8 cellular contexts compared by ENCODE assay signal in genomic region chr22:39349506-39349966, GRCh38. TPM values are rescaled to one million over a fixed set of nuclear protein-coding genes. Genes with fewer than 3 reads are reported as not detected.
DNase-seq lines count a peak whose midpoint lies in the region; ATAC-seq and TF ChIP-seq lines count a peak whose summit lies in the region.

No MANE protein-coding gene starts in this region.

- H3K36me3 ChIP-seq in BLaER1 (0 out of 2 replicates have a peak, but pooled peaks cover under 1% of the 10 kb centered on the region), lung (ENCODE audit: control insufficient read depth in 2 of 2, insufficient read depth in 2 of 2, low read length in 2 of 2) (no peaks in the 10 kb centered on the region), tibial artery (no peaks in the 10 kb centered on the region)

- H3K4me1 ChIP-seq in BLaER1 (peaks cover 65% of the 10 kb centered on the region), lung (ENCODE audit: control insufficient read depth in 2 of 2, insufficient read depth in 2 of 2, low read length in 2 of 2) (peaks cover 0 to 12% of the 10 kb centered on the region in 2 donors), tibial artery (peaks cover 0 to 28% (median 11%) of the 10 kb centered on the region in 4 donors)

- peak overlapping the region; percentile 91 for H3K9ac ChIP-seq in BLaER1

- ATAC-seq in lung (ENCODE audit: insufficient read depth, low FRiP score) (no peak), HG02840 (IDR thresholded peaks at IDR 0.05; ENCODE audit: low FRiP score, unreplicated experiment) (no peak), HG03565 (IDR thresholded peaks at IDR 0.05; ENCODE audit: unreplicated experiment) (no peak)

- in situ Hi-C loops in SK-MEL-5 (cut with HindIII; ENCODE audit: low pct_unique_long_range_greater_than_20kb, low sequenced_read_pairs): no loop called here

- TF ChIP-seq CTCF in lung (IDR thresholded peaks at IDR 0.05; ENCODE audit: control extremely low read depth, extremely low read depth) (no peak), tibial artery (IDR thresholded peaks at IDR 0.05) (no peak)

- intact Hi-C loops in tibial artery (cut with DNase I; ENCODE audit: low total_unique reads): no loop called here

- H4K20me1 ChIP-seq in BLaER1: peaks cover 40% of the 10 kb centered on the region

- DNase-seq in GM19238 (ENCODE audit: insufficient read length, low spot score) (peak; percentile 52), SK-MEL-5 (ENCODE audit: low read depth, low spot score) (peak; percentile 47), dermis blood vessel endothelial cell (peak; percentile 25), lung (ENCODE audit: low spot score) (no peak), tibial artery (no peak)

- H3K27me3 ChIP-seq in BLaER1: no peaks in the 10 kb centered on the region
- no peaks in the 10 kb centered on the region for H3K27me3 ChIP-seq in lung (ENCODE audit: control insufficient read depth, insufficient read depth)
- H3K27me3 ChIP-seq in tibial artery: peaks cover 0 to 32% of the 10 kb centered on the region in 2 donors

- H3K4me2 ChIP-seq in BLaER1: peak overlapping the region; percentile 100

- H3K27ac ChIP-seq in BLaER1: peak overlapping the region; percentile 92
- H3K27ac ChIP-seq in lung (ENCODE audit: low read depth in 1 of 2, low read length in 1 of 2): peak overlapping the region in 1 of 2 donors; percentile 64
- no peak overlapping the region for H3K27ac ChIP-seq in tibial artery

- H3K4me3 ChIP-seq in BLaER1: peak overlapping the region; percentile 86
- peak overlapping the region; percentile 66 for H3K4me3 ChIP-seq in lung
- H3K4me3 ChIP-seq in tibial artery: peak overlapping the region; percentile 49 to 56

- 0 to 1% methylated on average over 19 to 57 of the region's 57 CpGs for WGBS in lung, 2 donors

- no peaks in the 10 kb centered on the region for H3K9me3 ChIP-seq in BLaER1
- H3K9me3 ChIP-seq in lung (ENCODE audit: control insufficient read depth in 2 of 2, insufficient read depth in 1 of 2, low read length in 1 of 2): no peaks in the 10 kb centered on the region
- H3K9me3 ChIP-seq in tibial artery: no peaks in the 10 kb centered on the region

RNA-seq across cellular contexts. Expression of gene SYNGR1, which starts 0.3 kb away (rescaled TPM):
- 29.6 and 30.1 TPM in 2 replicates for total RNA-seq in SK-MEL-5 (2014; rRNA removed; shearing (Covaris generic))
- 102 and 143 TPM in 2 replicates for polyA plus RNA-seq in SK-MEL-5 (2015; cell fraction: cytosol; rRNA removed)
- 104 and 139 TPM in 2 replicates for polyA plus RNA-seq in SK-MEL-5 (2015; cell fraction: nucleus; rRNA removed)
- total RNA-seq in dermis blood vessel endothelial cell (0.98 and 1.0 TPM in 2 replicates), lung (10 to 100 TPM in 1 of 2 donors, 1 to 10 TPM in 1; 4.9 to 13.3 TPM)
- 1 to 10 TPM; 3.5 to 6.1 TPM for polyA plus RNA-seq in lung

RNA-seq across cellular contexts. Expression of gene RPL3, which starts 30.1 kb away (rescaled TPM):
- 3,161 and 3,465 TPM in 2 replicates for total RNA-seq in SK-MEL-5 (2014; rRNA removed; shearing (Covaris generic))
- polyA plus RNA-seq in SK-MEL-5 (2015; cell fraction: cytosol; rRNA removed): 2,524 and 2,775 TPM in 2 replicates
- 2,385 and 2,432 TPM in 2 replicates for polyA plus RNA-seq in SK-MEL-5 (2015; cell fraction: nucleus; rRNA removed)
- total RNA-seq in dermis blood vessel endothelial cell (2,901 and 3,143 TPM in 2 replicates), lung (1,000 to 10,000 TPM; 1,521 to 1,689 TPM)
- polyA plus RNA-seq in lung: 1,000 to 10,000 TPM; 2,233 to 2,749 TPM

RNA-seq across cellular contexts. Expression of gene TAB1, which starts 50.0 kb away (rescaled TPM):
- total RNA-seq in SK-MEL-5 (2014; rRNA removed; shearing (Covaris generic)): 14.5 and 16.6 TPM in 2 replicates
- polyA plus RNA-seq in SK-MEL-5 (2015; cell fraction: cytosol; rRNA removed): 37.2 and 37.6 TPM in 2 replicates
- 36.1 and 36.5 TPM in 2 replicates for polyA plus RNA-seq in SK-MEL-5 (2015; cell fraction: nucleus; rRNA removed)
- total RNA-seq in dermis blood vessel endothelial cell (12.4 and 21.5 TPM in 2 replicates), lung (10 to 100 TPM; 20.2 to 29.7 TPM)
- polyA plus RNA-seq in lung: 10 to 100 TPM; 13.9 to 16.4 TPM

Comparison
In these comparisons a context has a peak if more than half of its experiments do, and no peak if none do; other contexts are left out.
1. DNase-seq: peak in GM19238 (single experiment), SK-MEL-5 (single experiment) and dermis blood vessel endothelial cell (single experiment); none in lung (single experiment) and tibial artery (0 of 2).
2. Peak in every context shown above with its lines, with median percentiles within 50 percentile points of each other: H3K4me3 ChIP-seq.